13 cellular contexts compared by ENCODE assay signal in genomic region chr4:105808459-105809041, GRCh38.
DNase-seq lines count a peak whose midpoint lies in the region; ATAC-seq and TF ChIP-seq lines count a peak whose summit lies in the region.
"Had no signal": no experiment of that assay in that cellular context is flagged by ENCODE, and none has a peak within 500 bp of the region (broad histone marks: within the 10 kb centered on the region; RNA-seq: fewer than 3 reads in every experiment).

No MANE protein-coding gene starts in this region.

- no peaks in the 10 kb centered on the region for H3K23me2 ChIP-seq in H9 (ENCODE audit: insufficient read length, low read depth, low read length, poor library complexity, severe bottlenecking)

- H3K79me2 ChIP-seq in PC-9 (ENCODE audit: low read depth) = no peaks in the 10 kb centered on the region
- H3K79me2 ChIP-seq in H9 (ENCODE audit: insufficient read depth, low read length) = no peaks in the 10 kb centered on the region

- no peak overlapping the region for H2BK15ac ChIP-seq in H9 (ENCODE audit: low read depth, low read length)

- peak overlapping the region; percentile 2 to 20 for H3K4me3 ChIP-seq in mucosa of rectum (ENCODE audit: low read length in 2 of 2)
- H3K4me3 ChIP-seq in PC-9 = no peak overlapping the region
- H3K4me3 ChIP-seq: BLaER1 treated with 17β-estradiol and CSF1 and Interleukin-3, amounts not matched to agents 10 nM and 100 nM had no signal

- no peaks in the 10 kb centered on the region for H3K9me2 ChIP-seq in PC-9 (ENCODE audit: insufficient read depth)

- peak; percentile 11 for DNase-seq in ACHN
- peak; percentile 44 for DNase-seq in M059J (ENCODE audit: low read depth)
- no peak for DNase-seq in chondrocyte (ENCODE audit: low spot score)
- DNase-seq in PC-9 = no peak
- no peak for DNase-seq in H9
- no peak for DNase-seq in G401 (ENCODE audit: low spot score)
- DNase-seq: midbrain; NCI-H2227 treated with DMSO at 0.1 percent for 48 hours; stimulated activated CD4-positive, alpha-beta T cell treated with anti-CD3 and anti-CD28 coated beads, Interleukin-2, amount 100 ng/mL, for 24 hours; T-helper 17 cell had no signal

- H2AK5ac ChIP-seq in H9 (ENCODE audit: insufficient read length, low read length) = no peak overlapping the region

- ATAC-seq in HG03108 (IDR thresholded peaks at IDR 0.05; ENCODE audit: unreplicated experiment) = no peak
- ATAC-seq: T-helper 17 cell had no signal

- H2AFZ ChIP-seq in PC-9 (no peak overlapping the region), H9 (ENCODE audit: low read length) (no peak overlapping the region)

- no peak overlapping the region for H3K18ac ChIP-seq in H9 (ENCODE audit: insufficient read length, low read depth, low read length)

- no peaks in the 10 kb centered on the region for H4K20me1 ChIP-seq in PC-9 (ENCODE audit: insufficient read depth)
- no peaks in the 10 kb centered on the region for H4K20me1 ChIP-seq in H9 (ENCODE audit: control insufficient read depth, insufficient read depth, insufficient read length)
- H4K20me1 ChIP-seq: BLaER1 treated with 17β-estradiol and CSF1 and Interleukin-3, amounts not matched to agents 10 nM and 100 nM had no signal

- no peak overlapping the region for H3K56ac ChIP-seq in H9 (ENCODE audit: insufficient read length, low read depth, low read length)

- H3K4ac ChIP-seq in H9 (ENCODE audit: low read depth, low read length) = no peak overlapping the region

- in situ Hi-C loops in ACHN (cut with HindIII; ENCODE audit: low pct_ligation_motif_present, low pct_unique_long_range_greater_than_20kb, low sequenced_read_pairs) = no loop called here
- in situ Hi-C loops in G401 (cut with HindIII; ENCODE audit: low sequenced_read_pairs) = no loop called here

- H3K4me1 ChIP-seq in mucosa of rectum (ENCODE audit: control insufficient read depth in 2 of 2, insufficient read depth in 2 of 2, low read length in 2 of 2) (no peaks in the 10 kb centered on the region), PC-9 (replicated peaks; ENCODE audit: insufficient read depth) (no peaks in the 10 kb centered on the region), H9 (ENCODE audit: insufficient read depth, low read length) (no peaks in the 10 kb centered on the region)
- H3K4me1 ChIP-seq: BLaER1 treated with 17β-estradiol and CSF1 and Interleukin-3, amounts not matched to agents 10 nM and 100 nM had no signal

- TF ChIP-seq CTCF in chondrocyte (IDR thresholded peaks at IDR 0.05) (no peak), PC-9 (conservative IDR thresholded peaks at IDR 0.05) (no peak), H9 (conservative IDR thresholded peaks at IDR 0.05) (no peak)

- H3K4me3 Mint-ChIP-seq in chondrocyte (ENCODE audit: unreplicated experiment) (peak overlapping the region; percentile 55), H9 (no peak overlapping the region)
- H3K4me3 Mint-ChIP-seq: T-helper 17 cell had no signal

- H4K91ac ChIP-seq in H9 (ENCODE audit: insufficient read length, low read depth, low read length) = no peak overlapping the region

- H3K36me3 ChIP-seq in mucosa of rectum (ENCODE audit: control insufficient read depth in 2 of 2, insufficient read depth in 2 of 2, low read length in 2 of 2) (no peaks in the 10 kb centered on the region), PC-9 (ENCODE audit: low read depth) (no peaks in the 10 kb centered on the region)
- H3K36me3 ChIP-seq: BLaER1 treated with 17β-estradiol and CSF1 and Interleukin-3, amounts not matched to agents 10 nM and 100 nM had no signal

- H3K9me3 Mint-ChIP-seq in chondrocyte (ENCODE audit: low read depth) = peaks cover 1% of the 10 kb centered on the region
- peaks cover 0 to 2% of the 10 kb centered on the region in 2 experiments; a peak in 3 of 5 replicates for H3K9me3 Mint-ChIP-seq in H9

- H3T11ph ChIP-seq in H9 (ENCODE audit: low read length) = no peak overlapping the region

- H3K27ac ChIP-seq in mucosa of rectum (ENCODE audit: low read depth in 2 of 2, low read length in 2 of 2) = no peak overlapping the region
- H3K27ac ChIP-seq in PC-9 = no peak overlapping the region
- H3K27ac ChIP-seq in H9 (ENCODE audit: insufficient read length, low read depth, low read length) = no peak overlapping the region
- H3K27ac ChIP-seq: BLaER1 treated with 17β-estradiol and CSF1 and Interleukin-3, amounts not matched to agents 10 nM and 100 nM had no signal

- no peak overlapping the region for H3K23ac ChIP-seq in H9 (ENCODE audit: insufficient read length, low read depth, low read length)

- intact Hi-C loops in PC-9 (cut with micrococcal nuclease; ENCODE audit: unreplicated experiment) = no loop called here

- H3K4me1 Mint-ChIP-seq in chondrocyte (ENCODE audit: low read depth) (peaks cover 47% of the 10 kb centered on the region), H9 (peaks cover 0 to 5% of the 10 kb centered on the region in 2 experiments; a peak in 2 of 4 replicates)

- no CpG with 5 or more reads among the region's 6 CpGs for WGBS in H9 (ENCODE audit: extremely low coverage, insufficient read length, low lambda C conversion rate)

- no peak overlapping the region for H3K14ac ChIP-seq in H9 (ENCODE audit: insufficient read depth, low read length)

- H3K9me3 ChIP-seq in mucosa of rectum (ENCODE audit: control insufficient read depth in 2 of 2, low read length in 2 of 2) = no peaks in the 10 kb centered on the region
- H3K9me3 ChIP-seq in PC-9 (ENCODE audit: insufficient read depth, low read depth) = no peaks in the 10 kb centered on the region
- H3K9me3 ChIP-seq in H9 (ENCODE audit: control insufficient read depth, low read depth, low read length) = no peaks in the 10 kb centered on the region
- H3K9me3 ChIP-seq: BLaER1 treated with 17β-estradiol and CSF1 and Interleukin-3, amounts not matched to agents 10 nM and 100 nM had no signal

- no TSS peak for BruUV-seq in PC-9 (replicated peaks; lab: Mats Ljungman, UMichigan)

- POLR2A ChIA-PET in PC-9 (lab: Charles Lee; ENCODE audit: unreplicated experiment) = no interaction called here

- CTCF ChIA-PET in PC-9 (lab: Charles Lee) = no interaction called here

- no peak overlapping the region for H3K9ac ChIP-seq in mucosa of rectum (ENCODE audit: low read depth in 1 of 2, low read length in 2 of 2)
- H3K9ac ChIP-seq in H9 (ENCODE audit: extremely low read depth, insufficient read length, low read length) = no peak overlapping the region
- H3K9ac ChIP-seq: BLaER1 treated with 17β-estradiol and CSF1 and Interleukin-3, amounts not matched to agents 10 nM and 100 nM had no signal

- H2BK120ac ChIP-seq in H9 (ENCODE audit: low read depth, low read length, poor library complexity, severe bottlenecking) = no peak overlapping the region

- peak overlapping the region; percentile 96 for H3K27ac Mint-ChIP-seq in chondrocyte (ENCODE audit: unreplicated experiment)
- peak overlapping the region in 1 of 3 experiments; percentile 0; a peak in 1 of 7 replicates for H3K27ac Mint-ChIP-seq in H9
- H3K27ac Mint-ChIP-seq: T-helper 17 cell had no signal

- H3K36me3 Mint-ChIP-seq in chondrocyte (ENCODE audit: low read depth) (no peaks in the 10 kb centered on the region), H9 (ENCODE audit: insufficient read depth in 1 of 3, low read depth in 3 of 3) (peaks cover 0 to 3% (median 2%) of the 10 kb centered on the region in 3 experiments; a peak in 2 of 7 replicates)

- H3K27me3 ChIP-seq in mucosa of rectum (ENCODE audit: control insufficient read depth in 2 of 2, insufficient read depth in 2 of 2, low read length in 2 of 2) = no peaks in the 10 kb centered on the region
- H3K27me3 ChIP-seq in PC-9 (ENCODE audit: insufficient read depth, low read depth) = no peaks in the 10 kb centered on the region
- no peaks in the 10 kb centered on the region for H3K27me3 ChIP-seq in H9 (ENCODE audit: insufficient read depth, low read length)
- H3K27me3 ChIP-seq: BLaER1 treated with 17β-estradiol and CSF1 and Interleukin-3, amounts not matched to agents 10 nM and 100 nM had no signal

- no peak overlapping the region for H2BK5ac ChIP-seq in H9 (ENCODE audit: insufficient read length, low read length)

- H3K79me1 ChIP-seq in H9 (ENCODE audit: insufficient read depth, low read depth, low read length, poor library complexity, severe bottlenecking) = no peaks in the 10 kb centered on the region

- H4K5ac ChIP-seq in H9 (ENCODE audit: insufficient read length, low read depth, low read length) = no peak overlapping the region

- H3F3A ChIP-seq in PC-9 (ENCODE audit: insufficient read depth, low read depth) = no peaks in the 10 kb centered on the region

- H3K27me3 Mint-ChIP-seq in chondrocyte (ENCODE audit: low read depth) (no peaks in the 10 kb centered on the region), H9 (ENCODE audit: low read depth) (no peaks in the 10 kb centered on the region)
- H3K27me3 Mint-ChIP-seq: T-helper 17 cell had no signal

- H3K4me2 ChIP-seq in PC-9 (no peak overlapping the region), H9 (ENCODE audit: insufficient read depth, insufficient read length, low read length) (no peak overlapping the region)
- H3K4me2 ChIP-seq: BLaER1 treated with 17β-estradiol and CSF1 and Interleukin-3, amounts not matched to agents 10 nM and 100 nM had no signal

- H2BK12ac ChIP-seq in H9 (ENCODE audit: insufficient read length, low read depth, low read length) = no peak overlapping the region

- H4K8ac ChIP-seq in H9 (replicated peaks; ENCODE audit: insufficient read length, low read depth, low read length) = no peak overlapping the region

- no peak overlapping the region for H2BK20ac ChIP-seq in H9 (ENCODE audit: low read depth, low read length, poor library complexity, severe bottlenecking)

Comparison
In these comparisons a context has a peak if more than half of its experiments do, and no peak if none do; other contexts are left out.
1. DNase-seq: peak in ACHN (single experiment) and M059J (single experiment); none in chondrocyte (single experiment), PC-9 (0 of 2), H9 (single experiment) and G401 (single experiment).